ENCODE assay signal across 18 cellular contexts in genomic region chr12:4169959-4170358, GRCh38.
DNase-seq lines count a peak whose midpoint lies in the region; ATAC-seq, FAIRE-seq and TF ChIP-seq lines count a peak whose summit lies in the region.
"Had no signal": no experiment of that assay in that cellular context is flagged by ENCODE, and none has a peak within 500 bp of the region (broad histone marks: within the 10 kb centered on the region; RNA-seq: fewer than 3 reads in every experiment).

No MANE protein-coding gene starts in this region.

- no peaks in the 10 kb centered on the region for H3K27me3 Mint-ChIP-seq in natural killer cell treated with Interleukin-12 subunit alpha and Interleukin-12 subunit beta and Interleukin-15 and Interleukin-18, amount 100 ng/mL, for 72 hours
- peaks cover 0 to 3% of the 10 kb centered on the region in 2 donors for H3K27me3 Mint-ChIP-seq in natural killer cell (ENCODE audit: low read depth in 2 of 2)

- H3K9ac ChIP-seq in K562 (ENCODE audit: insufficient read depth in 1 of 2, low read depth in 2 of 2, low read length in 2 of 2), result no peak overlapping the region
- H3K9ac ChIP-seq: neural progenitor cell had no signal

- no peaks in the 10 kb centered on the region for H3K9me3 Mint-ChIP-seq in natural killer cell treated with Interleukin-12 subunit alpha and Interleukin-12 subunit beta and Interleukin-15 and Interleukin-18, amount 100 ng/mL, for 72 hours
- no peaks in the 10 kb centered on the region for H3K9me3 Mint-ChIP-seq in natural killer cell
- H3K9me3 Mint-ChIP-seq: mesothelial cell of epicardium, neural progenitor cell had no signal

- ATAC-seq in natural killer cell treated with Interleukin-12 subunit alpha and Interleukin-12 subunit beta and Interleukin-15 and Interleukin-18, amount 100 ng/mL, for 72 hours, result peak; percentile 69 to 76
- no peak for ATAC-seq in natural killer cell
- peak; percentile 33; the same call in 2 of the 3 replicates for ATAC-seq in K562
- ATAC-seq in HG03159 (IDR thresholded peaks at IDR 0.05; ENCODE audit: unreplicated experiment), result no peak
- ATAC-seq: gastroesophageal sphincter, left cardiac atrium had no signal

- no peaks in the 10 kb centered on the region for H3K79me2 ChIP-seq in K562 (ENCODE audit: control insufficient read depth, insufficient read depth, low read length)

- in situ Hi-C loops in K562 (cut with MboI), result no loop called here

- POLR2A ChIA-PET in K562 (lab: Yijun Ruan, JAX), result no interaction called here

- CTCF ChIA-PET in K562 (lab: Yijun Ruan, JAX; ENCODE audit: low intra/inter-chr PET ratio), result no interaction called here

- peaks cover 0 to under 1% of the 10 kb centered on the region in 2 experiments; a peak in 3 of 5 replicates for H3K4me1 ChIP-seq in K562 (replicated peaks in 1 of 2; ENCODE audit: control insufficient read depth in 2 of 2, insufficient read depth in 2 of 2, low read length in 2 of 2)
- H3K4me1 ChIP-seq: neural progenitor cell had no signal

- DNase-seq in natural killer cell treated with Interleukin-12 subunit alpha and Interleukin-12 subunit beta and Interleukin-15 and Interleukin-18, amount 100 ng/mL, for 72 hours (ENCODE audit: low spot score), result no peak
- DNase-seq in natural killer cell (no peak), MV-4-11 (lab: John Stamatoyannopoulos, UW) (peak; percentile 56), K562 (ENCODE audit: extremely low read depth in 1 of 4, low spot score in 3 of 4) (no peak), urothelium cell line (ENCODE audit: low spot score) (no peak), SHP77 treated with DMSO at 0.1 percent for 48 hours (lab: John Stamatoyannopoulos, UW) (no peak)
- DNase-seq: adrenal gland, Calu3, H7, KBM-7, left cardiac atrium, NCI-H2081, NCI-H510A had no signal

- 44% methylated on average over 3 of the region's 4 CpGs for WGBS in K562 (ENCODE audit: insufficient coverage, low coverage, missing lambda C conversion rate)

- no peak overlapping the region for H3K4me2 ChIP-seq in K562 (ENCODE audit: insufficient read depth, low read length)
- H3K4me2 ChIP-seq: neural progenitor cell had no signal

- peaks cover 40% of the 10 kb centered on the region in 2 donors for H3K4me1 Mint-ChIP-seq in natural killer cell treated with Interleukin-12 subunit alpha and Interleukin-12 subunit beta and Interleukin-15 and Interleukin-18, amount 100 ng/mL, for 72 hours (ENCODE audit: low read depth in 2 of 2)
- H3K4me1 Mint-ChIP-seq in natural killer cell, result peaks cover 5 to 10% of the 10 kb centered on the region in 2 donors

- no peaks in the 10 kb centered on the region for H3K9me3 ChIP-seq in K562 (replicated peaks; ENCODE audit: control insufficient read depth, insufficient read depth, low read depth, low read length)
- H3K9me3 ChIP-seq: adrenal gland, gastroesophageal sphincter had no signal

- no peak for TF ChIP-seq POLR2A in K562 (conservative IDR thresholded peaks at IDR 0.05)

- H3K27me3 ChIP-seq in K562 (ENCODE audit: control insufficient read depth in 2 of 2, insufficient read depth in 2 of 2, low read length in 2 of 2), result no peaks in the 10 kb centered on the region
- H3K27me3 ChIP-seq: adrenal gland had no signal

- no peaks in the 10 kb centered on the region for H3K36me3 ChIP-seq in K562 (ENCODE audit: control insufficient read depth, insufficient read depth, low read length)
- H3K36me3 ChIP-seq: adrenal gland, gastroesophageal sphincter, neural progenitor cell had no signal

- TF ChIP-seq RAD21 in K562 (CRISPR knock-in tag; conservative IDR thresholded peaks at IDR 0.05 in 1 of 2, IDR thresholded peaks at IDR 0.05 in 1 of 2), result no peak

- H3K4me3 ChIP-seq in K562, result no peak overlapping the region
- H3K4me3 ChIP-seq: adrenal gland, gastroesophageal sphincter, neural progenitor cell had no signal

- H3K4me3 Mint-ChIP-seq in natural killer cell treated with Interleukin-12 subunit alpha and Interleukin-12 subunit beta and Interleukin-15 and Interleukin-18, amount 100 ng/mL, for 72 hours, result peak overlapping the region; percentile 48
- H3K4me3 Mint-ChIP-seq in natural killer cell, result no peak overlapping the region
- H3K4me3 Mint-ChIP-seq: mesothelial cell of epicardium, neural progenitor cell had no signal

- H3K27ac ChIP-seq in K562 (ENCODE audit: extremely low read depth, low read depth, low read length), result no peak overlapping the region
- H3K27ac ChIP-seq: adrenal gland, gastroesophageal sphincter, neural progenitor cell, VCaP had no signal

- no peaks in the 10 kb centered on the region for H3K9me1 ChIP-seq in K562 (ENCODE audit: control insufficient read depth, insufficient read depth, low read length)

- no peaks in the 10 kb centered on the region for H4K20me1 ChIP-seq in K562 (replicated peaks; ENCODE audit: control insufficient read depth, insufficient read depth, low read length)

- intact Hi-C loops in natural killer cell (cut with micrococcal nuclease) (no loop called here), K562 (cut with micrococcal nuclease) (no loop called here)

- FAIRE-seq in K562 (lab: Jason Lieb, UNC) (no peak), urothelium cell line (lab: Jason Lieb, UNC) (peak; percentile 48)

- H3K27ac Mint-ChIP-seq in natural killer cell treated with Interleukin-12 subunit alpha and Interleukin-12 subunit beta and Interleukin-15 and Interleukin-18, amount 100 ng/mL, for 72 hours, result peak overlapping the region; percentile 45 to 53
- H3K27ac Mint-ChIP-seq in natural killer cell, result no peak overlapping the region
- H3K27ac Mint-ChIP-seq: mesothelial cell of epicardium, neural progenitor cell had no signal

- H3K36me3 Mint-ChIP-seq in natural killer cell treated with Interleukin-12 subunit alpha and Interleukin-12 subunit beta and Interleukin-15 and Interleukin-18, amount 100 ng/mL, for 72 hours, result no peaks in the 10 kb centered on the region
- H3K36me3 Mint-ChIP-seq in natural killer cell, result no peaks in the 10 kb centered on the region
- H3K36me3 Mint-ChIP-seq: mesothelial cell of epicardium, neural progenitor cell had no signal

- no TSS peak for BruUV-seq in K562 (replicated peaks; lab: Mats Ljungman, UMichigan)

- TF ChIP-seq EP300 in K562 (IDR thresholded peaks at IDR 0.05; ENCODE audit: low read length), result no peak

- peak overlapping the region; percentile 65; the same call in 1 of the 2 replicates for H2AFZ ChIP-seq in K562 (ENCODE audit: low read depth, low read length)

- no peak for TF ChIP-seq CTCF in natural killer cell (IDR thresholded peaks at IDR 0.05)
- no peak for TF ChIP-seq CTCF in K562 (IDR thresholded peaks at IDR 0.05 in 2 of 3, conservative IDR thresholded peaks at IDR 0.05 in 1 of 3; ENCODE audit: insufficient read depth in 2 of 3, low read depth in 1 of 3, low read length in 3 of 3)

TF ChIP-seq in K562, 482 proteins besides CTCF, POLR2A, EP300 and RAD21 (continues in another document):
- TF ChIP-seq ZFP1 (CRISPR knock-in tag; IDR thresholded peaks at IDR 0.05) (no peak), SP2 (IDR thresholded peaks at IDR 0.05; ENCODE audit: extremely low read depth, low read depth, low read length, poor library complexity, severe bottlenecking) (no peak), RNF219 (CRISPR knock-in tag; IDR thresholded peaks at IDR 0.05) (no peak), ZBTB8A (IDR thresholded peaks at IDR 0.05; ENCODE audit: partially characterized antibody) (no peak), TRIM24 (IDR thresholded peaks at IDR 0.05) (no peak), ZNF311 (CRISPR knock-in tag; IDR thresholded peaks at IDR 0.05) (no peak), SMARCA5 (IDR thresholded peaks at IDR 0.05) (no peak), JUN (IDR thresholded peaks at IDR 0.05; ENCODE audit: borderline replicate concordance, low read depth, low read length) (no peak), JUN (CRISPR knock-in tag; IDR thresholded peaks at IDR 0.05; ENCODE audit: borderline replicate concordance) (no peak), SMAD2 (IDR thresholded peaks at IDR 0.05; ENCODE audit: low read depth, low read length) (no peak), NONO (IDR thresholded peaks at IDR 0.05; ENCODE audit: low read depth in 2 of 2, low read length in 1 of 2) (no peak), BRCA1 (IDR thresholded peaks at IDR 0.05) (no peak), BRCA1 (CRISPR knock-in tag; IDR thresholded peaks at IDR 0.05) (no peak), SAP30 (IDR thresholded peaks at IDR 0.05; ENCODE audit: borderline replicate concordance, insufficient read depth, low read depth, low read length, poor library complexity, severe bottlenecking) (no peak), PYGO2 (tag; IDR thresholded peaks at IDR 0.05) (no peak)
- TF ChIP-seq, protein P1, sequence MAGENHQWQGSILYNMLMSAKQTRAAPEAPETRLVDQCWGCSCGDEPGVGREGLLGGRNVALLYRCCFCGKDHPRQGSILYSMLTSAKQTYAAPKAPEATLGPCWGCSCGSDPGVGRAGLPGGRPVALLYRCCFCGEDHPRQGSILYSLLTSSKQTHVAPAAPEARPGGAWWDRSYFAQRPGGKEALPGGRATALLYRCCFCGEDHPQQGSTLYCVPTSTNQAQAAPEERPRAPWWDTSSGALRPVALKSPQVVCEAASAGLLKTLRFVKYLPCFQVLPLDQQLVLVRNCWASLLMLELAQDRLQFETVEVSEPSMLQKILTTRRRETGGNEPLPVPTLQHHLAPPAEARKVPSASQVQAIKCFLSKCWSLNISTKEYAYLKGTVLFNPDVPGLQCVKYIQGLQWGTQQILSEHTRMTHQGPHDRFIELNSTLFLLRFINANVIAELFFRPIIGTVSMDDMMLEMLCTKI (IDR thresholded peaks at IDR 0.05; ENCODE audit: partially characterized antibody), result no peak

Comparison
In these comparisons a context has a peak if more than half of its experiments do, and no peak if none do; other contexts are left out.
1. ATAC-seq: peak in natural killer cell treated with Interleukin-12 subunit alpha and Interleukin-12 subunit beta and Interleukin-15 and Interleukin-18, amount 100 ng/mL, for 72 hours (2 of 2) and K562 (single experiment); none in natural killer cell (0 of 3) and HG03159 (single experiment).
2. H3K27ac Mint-ChIP-seq: peak in natural killer cell treated with Interleukin-12 subunit alpha and Interleukin-12 subunit beta and Interleukin-15 and Interleukin-18, amount 100 ng/mL, for 72 hours (2 of 2); none in natural killer cell (0 of 2).